Comparison of ENCODE assay signal across 8 cellular contexts in genomic region chr1:119743776-119744597, GRCh38. TPM values are rescaled to one million over a fixed set of nuclear protein-coding genes. Genes with fewer than 3 reads are reported as not detected.
DNase-seq lines count a peak whose midpoint lies in the region; ATAC-seq and TF ChIP-seq lines count a peak whose summit lies in the region.

No MANE protein-coding gene starts in this region.

- no peaks in the 10 kb centered on the region for H3K27me3 Mint-ChIP-seq in CD4-positive, alpha-beta T cell
- peaks cover 5% of the 10 kb centered on the region for H3K27me3 Mint-ChIP-seq in glutamatergic neuron (ENCODE audit: unreplicated experiment)

- TF ChIP-seq CTCF in CD4-positive, alpha-beta T cell (IDR thresholded peaks at IDR 0.05), result peak; percentile 83
- TF ChIP-seq CTCF in GM20000 (IDR thresholded peaks at IDR 0.05; ENCODE audit: extremely low read depth, missing control alignments) (peak; percentile 74), glutamatergic neuron (IDR thresholded peaks at IDR 0.05; ENCODE audit: partially characterized antibody, unreplicated experiment) (peak; percentile 86), parathyroid adenoma (IDR thresholded peaks at IDR 0.05) (peak; percentile 78)

- H3K4me1 Mint-ChIP-seq in CD4-positive, alpha-beta T cell (ENCODE audit: low read depth), result no peaks in the 10 kb centered on the region
- H3K4me1 Mint-ChIP-seq in glutamatergic neuron (ENCODE audit: low read depth, unreplicated experiment), result peaks cover 7% of the 10 kb centered on the region

- no peaks in the 10 kb centered on the region for H3K79me2 ChIP-seq in parathyroid adenoma

- no peaks in the 10 kb centered on the region for H3K27me3 ChIP-seq in CD4-positive, alpha-beta T cell (ENCODE audit: control insufficient read depth, insufficient read depth, low read length)
- no peaks in the 10 kb centered on the region for H3K27me3 ChIP-seq in parathyroid adenoma (ENCODE audit: control insufficient read depth, insufficient read depth, low read length)

- H3K9me3 Mint-ChIP-seq in CD4-positive, alpha-beta T cell, result no peaks in the 10 kb centered on the region
- H3K9me3 Mint-ChIP-seq in glutamatergic neuron (ENCODE audit: unreplicated experiment), result no peaks in the 10 kb centered on the region

- peak overlapping the region; percentile 33 for H2AFZ ChIP-seq in parathyroid adenoma

- no peaks in the 10 kb centered on the region for H3K9me3 ChIP-seq in CD4-positive, alpha-beta T cell (ENCODE audit: control insufficient read depth, low read length)
- no peaks in the 10 kb centered on the region for H3K9me3 ChIP-seq in parathyroid adenoma (ENCODE audit: control insufficient read depth, low read length)

- peaks cover 16% of the 10 kb centered on the region for H3K4me1 ChIP-seq in parathyroid adenoma

- H3K36me3 ChIP-seq in parathyroid adenoma (ENCODE audit: control insufficient read depth, insufficient read depth, low read length), result no peaks in the 10 kb centered on the region

- H3K4me3 Mint-ChIP-seq in CD4-positive, alpha-beta T cell, result no peak overlapping the region
- H3K4me3 Mint-ChIP-seq in glutamatergic neuron (ENCODE audit: unreplicated experiment), result no peak overlapping the region

- no peak overlapping the region for H3K4me2 ChIP-seq in parathyroid adenoma (ENCODE audit: low read length)

- intact Hi-C loops in CD4-positive, alpha-beta T cell (cut with DNase I, micrococcal nuclease), result no loop called here

- H3K27ac Mint-ChIP-seq in CD4-positive, alpha-beta T cell, result no peak overlapping the region
- no peak overlapping the region for H3K27ac Mint-ChIP-seq in glutamatergic neuron (ENCODE audit: unreplicated experiment)

- H3K9ac ChIP-seq in parathyroid adenoma, result no peak overlapping the region

- no peak overlapping the region for H3K27ac ChIP-seq in CD4-positive, alpha-beta T cell (ENCODE audit: low read depth, low read length)
- H3K27ac ChIP-seq in parathyroid adenoma, result no peak overlapping the region

- peak in 9 of 10 experiments; percentile 7 to 43 (median 13) for DNase-seq in CD4-positive, alpha-beta T cell
- DNase-seq in GM20000 (ENCODE audit: low spot score), result peak; percentile 71
- peak; percentile 71 to 80 for DNase-seq in Kasumi-1 (lab: John Stamatoyannopoulos, UW)
- peak; percentile 69 for DNase-seq in RKO (ENCODE audit: low spot score)
- peak; percentile 32 for DNase-seq in activated naive CD4-positive, alpha-beta T cell treated with Interleukin-2 at 50 U/mL for 16 hours
- DNase-seq in glutamatergic neuron, result peak; percentile 73
- DNase-seq in ureter (ENCODE audit: low spot score), result peak; percentile 77

- CTCF ChIA-PET in CD4-positive, alpha-beta T cell (lab: Charles Lee), result no interaction called here

- H3K4me3 ChIP-seq in parathyroid adenoma (ENCODE audit: low read depth, low read length), result no peak overlapping the region

- POLR2A ChIA-PET in CD4-positive, alpha-beta T cell (lab: Charles Lee), result interaction anchor here (0.8 kb wide), 1 partner anchor 16 kb away, joined by 3 read pairs; no protein-coding TSS in a partner anchor

- peak; percentile 73 for ATAC-seq in CD4-positive, alpha-beta T cell (ENCODE audit: poor library complexity)

- no peaks in the 10 kb centered on the region for H3K36me3 Mint-ChIP-seq in CD4-positive, alpha-beta T cell (ENCODE audit: low read depth)
- no peaks in the 10 kb centered on the region for H3K36me3 Mint-ChIP-seq in glutamatergic neuron (ENCODE audit: unreplicated experiment)

RNA-seq across cellular contexts. Expression of gene HMGCS2, which starts 24.7 kb away (rescaled TPM):
- total RNA-seq in CD4-positive, alpha-beta T cell, result not detected
- total RNA-seq in glutamatergic neuron (ENCODE audit: unreplicated experiment) (not detected), ureter (305 TPM)

RNA-seq across cellular contexts. Expression of gene PHGDH, which starts 32.3 kb away (rescaled TPM):
- total RNA-seq in CD4-positive, alpha-beta T cell, result 1 to 10 TPM; 6.0 to 7.5 TPM
- 280 TPM for total RNA-seq in glutamatergic neuron (ENCODE audit: unreplicated experiment)
- total RNA-seq in ureter, result 195 TPM

Comparison
In these comparisons a context has a peak if more than half of its experiments do, and no peak if none do; other contexts are left out.
1. DNase-seq: peak in every context shown above with its lines; median percentile 77 in ureter; 76 in Kasumi-1; 73 in glutamatergic neuron; 71 in GM20000; 69 in RKO; 32 in activated naive CD4-positive, alpha-beta T cell treated with Interleukin-2 at 50 U/mL for 16 hours; 13 in CD4-positive, alpha-beta T cell.
2. RNA of gene HMGCS2, which starts 24.7 kb away (total RNA-seq): 305 TPM in ureter (single experiment); not detected in CD4-positive, alpha-beta T cell and not detected in glutamatergic neuron (single experiment); every median in the first group is over 100 times any median in the second.
3. RNA of gene PHGDH, which starts 32.3 kb away (total RNA-seq): 280 TPM in glutamatergic neuron (single experiment) and 195 TPM in ureter (single experiment); 6.0 to 7.5 TPM in CD4-positive, alpha-beta T cell; every median in the first group is over 10 times any median in the second.
4. Peak in every context shown above with its lines, with median percentiles within 50 percentile points of each other: CTCF ChIP-seq.